Comparison of ENCODE assay signal across 1 cellular context in genomic region chr5:37166197-37166596, GRCh38.
TF ChIP-seq lines count a peak whose summit lies in the region.

No MANE protein-coding gene starts in this region.

TF ChIP-seq in HepG2, 621 proteins besides CTCF, POLR2A, EP300 and RAD21 (continued from another document):
- TF ChIP-seq ZBTB37 (CRISPR knock-in tag; IDR thresholded peaks at IDR 0.05) (no peak), ZSCAN29 (CRISPR knock-in tag; conservative IDR thresholded peaks at IDR 0.05) (no peak), SMYD3 (CRISPR knock-in tag; IDR thresholded peaks at IDR 0.05) (no peak), ZNF256 (CRISPR knock-in tag; conservative IDR thresholded peaks at IDR 0.05) (no peak), HOXA9 (CRISPR knock-in tag; IDR thresholded peaks at IDR 0.05; ENCODE audit: borderline replicate concordance) (no peak), ZNF839 (CRISPR knock-in tag; IDR thresholded peaks at IDR 0.05; ENCODE audit: borderline replicate concordance) (no peak)
